10 cellular contexts compared by ENCODE assay signal in the genomic region with DNA sequence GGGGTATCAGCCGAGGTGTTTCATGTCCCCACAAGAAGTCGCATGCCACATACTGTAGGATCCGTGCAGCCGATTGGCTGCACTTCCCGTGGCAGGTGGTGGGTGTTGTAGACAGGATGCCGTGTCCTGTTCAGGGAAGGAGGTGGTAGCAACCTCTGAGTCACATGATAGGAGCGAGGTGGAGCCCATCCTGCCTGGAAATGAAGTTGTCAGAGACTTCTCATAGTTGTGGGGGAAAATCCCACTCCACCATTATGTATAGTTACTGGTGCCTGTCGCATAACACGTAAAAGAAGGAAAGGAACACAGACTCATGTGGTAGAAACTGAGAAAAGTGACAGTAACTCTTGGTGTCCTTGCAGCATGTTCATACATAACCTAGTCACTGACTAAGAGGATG.
DNase-seq lines count a peak whose midpoint lies in the region; ATAC-seq and TF ChIP-seq lines count a peak whose summit lies in the region.
"Had no signal": no experiment of that assay in that cellular context is flagged by ENCODE, and none has a peak within 500 bp of the region (broad histone marks: within the 10 kb centered on the region; RNA-seq: fewer than 3 reads in every experiment).

No MANE protein-coding gene starts in this region.

- H3K4me3 ChIP-seq in OCI-LY3 (ENCODE audit: low read length), result peak overlapping the region; percentile 55
- H3K4me3 ChIP-seq: mucosa of descending colon had no signal

- peaks cover 77% of the 10 kb centered on the region for H3K36me3 ChIP-seq in OCI-LY3 (replicated peaks; ENCODE audit: low read depth, low read length)

- H3K27ac ChIP-seq in OCI-LY3 (ENCODE audit: low read length), result peak overlapping the region; percentile 78

- DNase-seq in GM10248 (ENCODE audit: extremely low spot score) (peak; percentile 24), memory B cell (ENCODE audit: low spot score in 2 of 2) (no peak), DMS79 treated with DMSO at 0.1 percent for 48 hours (lab: John Stamatoyannopoulos, UW) (no peak), NCI-H1105 (lab: John Stamatoyannopoulos, UW) (no peak), Right ventricle myocardium superior (no peak)
- DNase-seq: H9, mucosa of descending colon had no signal

- POLR2A ChIA-PET in GM10248 (lab: Yijun Ruan, JAX), result no interaction called here

- no peak for TF ChIP-seq CTCF in GM10248 (IDR thresholded peaks at IDR 0.05; ENCODE audit: control extremely low read depth, extremely low read depth, low read depth, missing control alignments)
- no peak for TF ChIP-seq CTCF in OCI-LY3 (IDR thresholded peaks at IDR 0.05; ENCODE audit: low read depth, low read length)

- peaks cover 5% of the 10 kb centered on the region for H3K9me3 Mint-ChIP-seq in memory B cell

- H3K27me3 Mint-ChIP-seq in memory B cell, result no peaks in the 10 kb centered on the region

- H3K36me3 Mint-ChIP-seq in memory B cell, result peaks cover 2% of the 10 kb centered on the region

- H3K4me2 ChIP-seq in OCI-LY3 (ENCODE audit: low read length), result peak overlapping the region; percentile 64

- peak; percentile 86 for ATAC-seq in GM19463 (IDR thresholded peaks at IDR 0.05; ENCODE audit: unreplicated experiment)
- ATAC-seq in memory B cell (ENCODE audit: low read depth), result peak; percentile 63
- ATAC-seq in HG03175 (IDR thresholded peaks at IDR 0.05; ENCODE audit: unreplicated experiment), result no peak
- ATAC-seq in Right ventricle myocardium superior (ENCODE audit: poor library complexity), result no peak
- ATAC-seq: mucosa of descending colon had no signal

- no peaks in the 10 kb centered on the region for H3K27me3 ChIP-seq in OCI-LY3 (ENCODE audit: low read depth, low read length)

- CTCF ChIA-PET in GM10248 (lab: Yijun Ruan, JAX), result interaction anchor here (1.4 kb wide), 1 partner anchor 16 kb away, joined by 9 read pairs; no protein-coding TSS in a partner anchor

- no peaks in the 10 kb centered on the region for H4K20me1 ChIP-seq in OCI-LY3 (ENCODE audit: insufficient read depth, low read length)

- peaks cover 23% of the 10 kb centered on the region for H3K4me1 ChIP-seq in OCI-LY3 (ENCODE audit: low read length)

- no peaks in the 10 kb centered on the region for H3K79me2 ChIP-seq in OCI-LY3 (ENCODE audit: low read length)

- H3K9ac ChIP-seq in OCI-LY3 (ENCODE audit: low read length), result peak overlapping the region; percentile 26; the same call in 1 of the 2 replicates

- H2AFZ ChIP-seq in OCI-LY3 (ENCODE audit: low read depth, low read length), result no peak overlapping the region

- no peak overlapping the region for H3K27ac Mint-ChIP-seq in memory B cell
- H3K27ac Mint-ChIP-seq: H9 had no signal

- intact Hi-C loops in Right ventricle myocardium superior (cut with DNase I), result no loop called here

- H3K4me1 Mint-ChIP-seq in memory B cell, result peaks cover 9% of the 10 kb centered on the region

- peaks cover 11% of the 10 kb centered on the region; the same call in 1 of the 2 replicates for H3K9me3 ChIP-seq in OCI-LY3 (ENCODE audit: insufficient read depth, low read length)
- H3K9me3 ChIP-seq: mucosa of descending colon had no signal

- H3K4me3 Mint-ChIP-seq in memory B cell, result no peak overlapping the region
- H3K4me3 Mint-ChIP-seq: H9 had no signal

Comparison
In these comparisons a context has a peak if more than half of its experiments do, and no peak if none do; other contexts are left out.
1. ATAC-seq: peak in GM19463 (single experiment) and memory B cell (single experiment); none in HG03175 (single experiment) and Right ventricle myocardium superior (single experiment).